ENCODE assay signal across 26 cellular contexts in the genomic region with DNA sequence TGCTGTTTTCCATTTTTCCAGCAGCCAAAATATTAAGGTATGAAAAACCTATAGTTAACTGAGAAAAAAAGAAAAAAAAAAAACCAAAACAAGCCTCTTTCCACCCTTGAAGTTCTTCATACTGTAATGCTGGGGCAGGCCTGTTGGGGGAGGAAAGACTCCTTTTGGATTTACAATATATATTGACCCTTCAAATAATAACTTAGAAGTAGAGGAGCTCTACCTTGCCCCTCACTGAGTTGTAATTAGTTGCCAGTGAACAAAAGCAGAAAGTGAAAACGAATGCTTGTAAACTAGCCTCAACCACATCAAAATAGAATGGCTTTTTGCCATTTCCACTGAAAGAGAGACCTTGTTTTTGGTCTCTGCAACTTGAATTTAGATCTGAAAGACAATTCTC.
"Had no signal": no experiment of that assay in that cellular context is flagged by ENCODE, and none has a peak within 500 bp of the region (broad histone marks: within the 10 kb centered on the region; RNA-seq: fewer than 3 reads in every experiment).

No MANE protein-coding gene starts in this region.

- FAIRE-seq: astrocyte, urothelium cell line had no signal

- H3K4me3 Mint-ChIP-seq: activated B cell treated with CpG ODN at 0.5 μM for 24 hours; activated CD4-positive, alpha-beta T cell treated with anti-CD3 and anti-CD28 coated beads for 36 hours; activated naive CD8-positive, alpha-beta T cell; activated T-cell treated with anti-CD3 and anti-CD28 coated beads, Interleukin-2, amount 50 U/mL, for 4 hours; nephron progenitor cell; stimulated activated effector memory CD8-positive, alpha-beta T cell treated with anti-CD3 and anti-CD28 coated beads, Interleukin-12 subunit alpha, Interleukin-12 subunit beta, amount 100 ng/mL, for 72 hours; stimulated activated naive CD8-positive, alpha-beta T cell treated with anti-CD3 and anti-CD28 coated beads, Interleukin-15, amount 100 ng/mL, for 72 hours had no signal

- H3K27me3 Mint-ChIP-seq: activated B cell treated with CpG ODN at 0.5 μM for 24 hours had no signal

- H3K4me3 ChIP-seq: adrenal gland, coronary artery, heart left ventricle, right lobe of liver, skin epidermis, transverse colon had no signal

- H3K36me3 ChIP-seq: adrenal gland, heart left ventricle, right lobe of liver, transverse colon had no signal

- ATAC-seq: activated CD4-positive, alpha-beta T cell treated with anti-CD3 and anti-CD28 coated beads for 36 hours; activated T-cell treated with anti-CD3 and anti-CD28 coated beads, Interleukin-2, amount 50 U/mL, for 4 hours; heart left ventricle; left cardiac atrium; right lobe of liver; stimulated activated effector memory CD8-positive, alpha-beta T cell treated with anti-CD3 and anti-CD28 coated beads, Interleukin-12 subunit alpha, Interleukin-12 subunit beta, amount 100 ng/mL, for 72 hours; stimulated activated naive CD8-positive, alpha-beta T cell treated with anti-CD3 and anti-CD28 coated beads, Interleukin-15, amount 100 ng/mL, for 72 hours had no signal

- H3K4me1 ChIP-seq: adrenal gland, heart left ventricle, parathyroid adenoma, right lobe of liver, transverse colon had no signal

- H2AFZ ChIP-seq: parathyroid adenoma had no signal

- H3K36me3 Mint-ChIP-seq: activated naive CD8-positive, alpha-beta T cell; stimulated activated effector memory CD8-positive, alpha-beta T cell treated with anti-CD3 and anti-CD28 coated beads, Interleukin-12 subunit alpha, Interleukin-12 subunit beta, amount 100 ng/mL, for 72 hours had no signal

- H3K9ac ChIP-seq: parathyroid adenoma had no signal

- DNase-seq: activated B cell treated with CpG ODN at 0.5 μM for 24 hours; activated CD4-positive, alpha-beta T cell treated with anti-CD3 and anti-CD28 coated beads for 36 hours; activated CD4-positive, alpha-beta T cell treated with anti-CD3 and anti-CD28 coated beads, Interleukin-2, amount 50 U/mL, for 48 hours; activated CD8-positive, alpha-beta memory T cell treated with anti-CD3 and anti-CD28 coated beads, Interleukin-2, amount 50 U/mL, for 48 hours; activated naive CD4-positive, alpha-beta T cell; activated T-cell treated with anti-CD3 and anti-CD28 coated beads, Interleukin-2, amount 50 U/mL, for 4 hours; adrenal gland; heart left ventricle; islet precursor cell; left cardiac atrium; nephron progenitor cell; nucleus accumbens; right lobe of liver; stimulated activated CD4-positive, alpha-beta T cell treated with anti-CD3 and anti-CD28 coated beads, Interleukin-2, amount 100 ng/mL, for 24 hours; stimulated activated naive CD8-positive, alpha-beta T cell treated with anti-CD3 and anti-CD28 coated beads, Interleukin-15, amount 100 ng/mL, for 72 hours; T1000; transverse colon had no signal

- H3K27ac Mint-ChIP-seq: activated B cell treated with CpG ODN at 0.5 μM for 24 hours; activated CD4-positive, alpha-beta T cell treated with anti-CD3 and anti-CD28 coated beads for 36 hours; activated naive CD8-positive, alpha-beta T cell; activated T-helper 2 cell treated with anti-CD3 and anti-CD28 coated beads, Interferon-gamma antibody, Interleukin-2, Interleukin-4, amounts not matched to agents 10 μg/mL and 5 μg/mL and 100 μg/mL, durations not matched to agents 14 hours and 24 hours and 36 hours; nephron progenitor cell; stimulated activated effector memory CD8-positive, alpha-beta T cell treated with anti-CD3 and anti-CD28 coated beads, Interleukin-12 subunit alpha, Interleukin-12 subunit beta, amount 100 ng/mL, for 72 hours; stimulated activated naive CD8-positive, alpha-beta T cell treated with anti-CD3 and anti-CD28 coated beads, Interleukin-15, amount 100 ng/mL, for 72 hours had no signal

- H3K79me2 ChIP-seq: parathyroid adenoma had no signal

- H3K9me3 ChIP-seq: adrenal gland, heart left ventricle, right lobe of liver, transverse colon had no signal

- H3K4me1 Mint-ChIP-seq: activated B cell treated with CpG ODN at 0.5 μM for 24 hours; activated CD4-positive, alpha-beta T cell treated with anti-CD3 and anti-CD28 coated beads for 36 hours; stimulated activated effector memory CD8-positive, alpha-beta T cell treated with anti-CD3 and anti-CD28 coated beads, Interleukin-12 subunit alpha, Interleukin-12 subunit beta, amount 100 ng/mL, for 72 hours; stimulated activated naive CD8-positive, alpha-beta T cell treated with anti-CD3 and anti-CD28 coated beads, Interleukin-15, amount 100 ng/mL, for 72 hours had no signal

- H3K27ac ChIP-seq: adrenal gland, coronary artery, epithelial cell of prostate, heart left ventricle, parathyroid adenoma, right lobe of liver, skin epidermis, transverse colon had no signal

- H3K9me3 Mint-ChIP-seq: activated T-cell treated with anti-CD3 and anti-CD28 coated beads, Interleukin-2, amount 50 U/mL, for 4 hours had no signal

- H3K27me3 ChIP-seq: adrenal gland, heart left ventricle, right lobe of liver, transverse colon had no signal
